3 cellular contexts compared by ENCODE assay signal in genomic region chr2:138296365-138296764, GRCh38.
"Had no signal": no experiment of that assay in that cellular context is flagged by ENCODE, and none has a peak within 500 bp of the region (broad histone marks: within the 10 kb centered on the region; RNA-seq: fewer than 3 reads in every experiment).

No MANE protein-coding gene starts in this region.

- DNase-seq: GDM1, GF-D8 had no signal

- ATAC-seq: GM12878 had no signal

- H3K4me3 ChIP-seq: GM12878 had no signal
